18 cellular contexts compared by ENCODE assay signal in genomic region chr5:1962619-1963355, GRCh38.
"Had no signal": no experiment of that assay in that cellular context is flagged by ENCODE, and none has a peak within 500 bp of the region (broad histone marks: within the 10 kb centered on the region; RNA-seq: fewer than 3 reads in every experiment).

No MANE protein-coding gene starts in this region.

- H3K9me3 Mint-ChIP-seq: endodermal cell, nephron had no signal

- H3K9me3 ChIP-seq: lower lobe of right lung, prostate gland, right atrium auricular region, upper lobe of left lung had no signal

- ATAC-seq: left colon, lower lobe of right lung had no signal

- H3K27ac Mint-ChIP-seq: activated naive CD8-positive, alpha-beta T cell; endodermal cell; nephron had no signal

- H3K4me1 ChIP-seq: lower lobe of right lung, prostate gland, right atrium auricular region, upper lobe of left lung had no signal

- H3K4me3 ChIP-seq: cardiac muscle cell, dorsolateral prefrontal cortex, lower lobe of right lung, prostate gland, right atrium auricular region, upper lobe of left lung had no signal

- H3K27me3 ChIP-seq: cardiac muscle cell, right atrium auricular region, upper lobe of left lung had no signal

- H3K36me3 Mint-ChIP-seq: activated naive CD8-positive, alpha-beta T cell had no signal

- H3K4me3 Mint-ChIP-seq: activated naive CD8-positive, alpha-beta T cell; endodermal cell; nephron had no signal

- H3K36me3 ChIP-seq: cardiac muscle cell, lower lobe of right lung, prostate gland, right atrium auricular region, upper lobe of left lung had no signal

- H3K27ac ChIP-seq: cardiac muscle cell, dorsolateral prefrontal cortex, lower lobe of right lung, prostate gland, right atrium auricular region, upper lobe of left lung had no signal

- DNase-seq: activated CD4-positive, alpha-beta T cell treated with anti-CD3 and anti-CD28 coated beads for 1 hour; activated gamma-delta T cell treated with Interleukin-2 at 50 U/mL for 16 hours; dorsolateral prefrontal cortex; erythroblast; left colon; lower lobe of right lung; midbrain; occipital lobe; stimulated activated CD4-positive, alpha-beta T cell treated with anti-CD3 and anti-CD28 coated beads, Interleukin-12 subunit alpha, Interleukin-12 subunit beta, amount 100 ng/mL, for 4 hours; stimulated activated CD4-positive, alpha-beta T cell treated with anti-CD3 and anti-CD28 coated beads, Interleukin-1b, Interleukin-23, amount 100 ng/mL, for 48 hours; stimulated activated naive CD4-positive, alpha-beta T cell treated with Interleukin-2 at 50 U/mL for 16 hours had no signal
